ENCODE assay signal across 10 cellular contexts in the genomic region with DNA sequence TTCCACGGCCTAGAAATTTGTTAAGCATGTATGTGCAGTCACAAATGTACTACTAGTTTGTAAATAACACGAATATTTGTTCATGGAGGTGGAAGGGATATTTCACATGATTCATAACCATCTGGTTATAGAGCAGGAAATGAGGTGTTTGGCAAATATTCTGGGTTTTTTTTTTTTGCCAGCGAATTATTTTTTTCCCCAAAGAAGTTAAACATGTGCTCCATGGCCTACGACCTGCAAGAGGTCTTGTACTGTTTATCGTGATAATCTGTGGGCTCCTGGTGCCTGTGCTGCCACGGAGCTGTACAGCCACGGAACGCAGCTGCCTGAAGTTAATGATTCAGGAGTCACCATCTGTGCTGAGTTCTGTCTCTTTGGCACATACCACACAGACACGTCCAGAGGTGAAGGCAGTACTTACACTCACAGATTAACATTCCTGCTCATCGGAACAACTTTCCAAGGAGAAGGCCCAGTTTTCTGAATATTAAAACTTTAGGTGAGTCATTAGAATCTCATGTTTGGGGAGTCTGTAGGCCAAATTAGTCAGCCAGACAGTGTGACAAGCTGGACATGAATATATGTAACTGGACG.
A peak's percentile ranks its signal among the peaks of the same experiment; 100 is the strongest.
DNase-seq lines count a peak whose midpoint lies in the region; ATAC-seq and TF ChIP-seq lines count a peak whose summit lies in the region.
"Had no signal": no experiment of that assay in that cellular context is flagged by ENCODE, and none has a peak within 500 bp of the region (broad histone marks: within the 10 kb centered on the region; RNA-seq: fewer than 3 reads in every experiment).

No MANE protein-coding gene starts in this region.

- H3K9me3 Mint-ChIP-seq in activated CD4-positive, alpha-beta memory T cell treated with anti-CD3 and anti-CD28 coated beads for 36 hours, result no peaks in the 10 kb centered on the region

- peaks cover 52% of the 10 kb centered on the region for H3K4me1 ChIP-seq in foreskin keratinocyte

- no peak for TF ChIP-seq CTCF in foreskin keratinocyte (conservative IDR thresholded peaks at IDR 0.05)

- POLR2A ChIA-PET in activated CD4-positive, alpha-beta memory T cell treated with anti-CD3 and anti-CD28 coated beads for 36 hours (lab: Charles Lee), result no interaction called here

- intact Hi-C loops in sciatic nerve (cut with DNase I), result loop anchor here (2.0 kb wide), 1 partner anchor 76 kb away; no protein-coding TSS in a partner anchor
- intact Hi-C loops in activated CD4-positive, alpha-beta memory T cell treated with anti-CD3 and anti-CD28 coated beads for 36 hours (cut with micrococcal nuclease), result no loop called here

- peak; percentile 59 for ATAC-seq in SK-N-SH treated with all-trans-retinoic acid at 6 μM for 48 hours
- peak; percentile 62 for ATAC-seq in foreskin keratinocyte
- peak; percentile 64 for ATAC-seq in sciatic nerve
- ATAC-seq in HG03025 (IDR thresholded peaks at IDR 0.05; ENCODE audit: low FRiP score, unreplicated experiment), result no peak
- no peak for ATAC-seq in HG02759 (IDR thresholded peaks at IDR 0.05; ENCODE audit: unreplicated experiment)
- no peak for ATAC-seq in HG03175 (IDR thresholded peaks at IDR 0.05; ENCODE audit: unreplicated experiment)

- H3K27ac Mint-ChIP-seq in activated CD4-positive, alpha-beta memory T cell treated with anti-CD3 and anti-CD28 coated beads for 36 hours, result no peak overlapping the region

- peaks cover 8% of the 10 kb centered on the region for H3K27me3 Mint-ChIP-seq in activated CD4-positive, alpha-beta memory T cell treated with anti-CD3 and anti-CD28 coated beads for 36 hours

- H3K4me1 Mint-ChIP-seq in activated CD4-positive, alpha-beta memory T cell treated with anti-CD3 and anti-CD28 coated beads for 36 hours (ENCODE audit: low read depth), result no peaks in the 10 kb centered on the region

- peak overlapping the region; percentile 99 for H3K27ac ChIP-seq in foreskin keratinocyte

- CTCF ChIA-PET in activated CD4-positive, alpha-beta memory T cell treated with anti-CD3 and anti-CD28 coated beads for 36 hours (lab: Charles Lee), result no interaction called here

- H3K27me3 ChIP-seq in foreskin keratinocyte, result no peaks in the 10 kb centered on the region

- no peak overlapping the region for H3K4me3 Mint-ChIP-seq in activated CD4-positive, alpha-beta memory T cell treated with anti-CD3 and anti-CD28 coated beads for 36 hours

- DNase-seq in DMS53 (lab: John Stamatoyannopoulos, UW) (peak; percentile 73), foreskin keratinocyte (peak; percentile 98 to 99), sciatic nerve (ENCODE audit: low spot score) (no peak)
- no peak for DNase-seq in activated CD4-positive, alpha-beta memory T cell treated with anti-CD3 and anti-CD28 coated beads for 36 hours
- DNase-seq: effector CD8-positive, alpha-beta T cell; T-helper 2 cell had no signal

- H3K36me3 Mint-ChIP-seq in activated CD4-positive, alpha-beta memory T cell treated with anti-CD3 and anti-CD28 coated beads for 36 hours, result no peaks in the 10 kb centered on the region

TF ChIP-seq in SK-N-SH treated with all-trans-retinoic acid at 6 μM for 48 hours, 23 proteins besides CTCF, POLR2A, EP300 and RAD21:
- TF ChIP-seq RARB (CRISPR knock-in tag; IDR thresholded peaks at IDR 0.05), result no peak
- peak; percentile 86; the same call in 1 of the 2 replicates for TF ChIP-seq CSDC2 (CRISPR knock-in tag; IDR thresholded peaks at IDR 0.05)
- TF ChIP-seq, protein P1, sequence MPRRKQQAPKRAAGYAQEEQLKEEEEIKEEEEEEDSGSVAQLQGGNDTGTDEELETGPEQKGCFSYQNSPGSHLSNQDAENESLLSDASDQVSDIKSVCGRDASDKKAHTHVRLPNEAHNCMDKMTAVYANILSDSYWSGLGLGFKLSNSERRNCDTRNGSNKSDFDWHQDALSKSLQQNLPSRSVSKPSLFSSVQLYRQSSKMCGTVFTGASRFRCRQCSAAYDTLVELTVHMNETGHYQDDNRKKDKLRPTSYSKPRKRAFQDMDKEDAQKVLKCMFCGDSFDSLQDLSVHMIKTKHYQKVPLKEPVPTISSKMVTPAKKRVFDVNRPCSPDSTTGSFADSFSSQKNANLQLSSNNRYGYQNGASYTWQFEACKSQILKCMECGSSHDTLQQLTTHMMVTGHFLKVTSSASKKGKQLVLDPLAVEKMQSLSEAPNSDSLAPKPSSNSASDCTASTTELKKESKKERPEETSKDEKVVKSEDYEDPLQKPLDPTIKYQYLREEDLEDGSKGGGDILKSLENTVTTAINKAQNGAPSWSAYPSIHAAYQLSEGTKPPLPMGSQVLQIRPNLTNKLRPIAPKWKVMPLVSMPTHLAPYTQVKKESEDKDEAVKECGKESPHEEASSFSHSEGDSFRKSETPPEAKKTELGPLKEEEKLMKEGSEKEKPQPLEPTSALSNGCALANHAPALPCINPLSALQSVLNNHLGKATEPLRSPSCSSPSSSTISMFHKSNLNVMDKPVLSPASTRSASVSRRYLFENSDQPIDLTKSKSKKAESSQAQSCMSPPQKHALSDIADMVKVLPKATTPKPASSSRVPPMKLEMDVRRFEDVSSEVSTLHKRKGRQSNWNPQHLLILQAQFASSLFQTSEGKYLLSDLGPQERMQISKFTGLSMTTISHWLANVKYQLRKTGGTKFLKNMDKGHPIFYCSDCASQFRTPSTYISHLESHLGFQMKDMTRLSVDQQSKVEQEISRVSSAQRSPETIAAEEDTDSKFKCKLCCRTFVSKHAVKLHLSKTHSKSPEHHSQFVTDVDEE (CRISPR knock-in tag; IDR thresholded peaks at IDR 0.05), result 0 out of 2 replicates have a peak, but pooled peaks have one; percentile 19
- 0 out of 2 replicates have a peak, but pooled peaks have one; percentile 8 for TF ChIP-seq TCF4 (CRISPR knock-in tag; IDR thresholded peaks at IDR 0.05; ENCODE audit: borderline replicate concordance)
- TF ChIP-seq OSR1 (CRISPR knock-in tag; IDR thresholded peaks at IDR 0.05), result 0 out of 2 replicates have a peak, but pooled peaks have one; percentile 33
- TF ChIP-seq, protein P2, sequence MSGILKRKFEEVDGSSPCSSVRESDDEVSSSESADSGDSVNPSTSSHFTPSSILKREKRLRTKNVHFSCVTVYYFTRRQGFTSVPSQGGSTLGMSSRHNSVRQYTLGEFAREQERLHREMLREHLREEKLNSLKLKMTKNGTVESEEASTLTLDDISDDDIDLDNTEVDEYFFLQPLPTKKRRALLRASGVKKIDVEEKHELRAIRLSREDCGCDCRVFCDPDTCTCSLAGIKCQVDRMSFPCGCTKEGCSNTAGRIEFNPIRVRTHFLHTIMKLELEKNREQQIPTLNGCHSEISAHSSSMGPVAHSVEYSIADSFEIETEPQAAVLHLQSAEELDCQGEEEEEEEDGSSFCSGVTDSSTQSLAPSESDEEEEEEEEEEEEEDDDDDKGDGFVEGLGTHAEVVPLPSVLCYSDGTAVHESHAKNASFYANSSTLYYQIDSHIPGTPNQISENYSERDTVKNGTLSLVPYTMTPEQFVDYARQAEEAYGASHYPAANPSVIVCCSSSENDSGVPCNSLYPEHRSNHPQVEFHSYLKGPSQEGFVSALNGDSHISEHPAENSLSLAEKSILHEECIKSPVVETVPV (CRISPR knock-in tag; IDR thresholded peaks at IDR 0.05), result no peak
- peak; percentile 75; the same call in 1 of the 2 replicates for TF ChIP-seq ZFP3 (CRISPR knock-in tag; IDR thresholded peaks at IDR 0.05)
- 0 out of 2 replicates have a peak, but pooled peaks have one; percentile 7 for TF ChIP-seq SNAI2 (CRISPR knock-in tag; IDR thresholded peaks at IDR 0.05)
- peak; percentile 64 for TF ChIP-seq ISL1 (CRISPR knock-in tag; IDR thresholded peaks at IDR 0.05)
TF ChIP-seq in SK-N-SH treated with all-trans-retinoic acid at 6 μM for 48 hours: peak in this region for 7.

Comparison
In these comparisons a context has a peak if more than half of its experiments do, and no peak if none do; other contexts are left out.
1. DNase-seq: peak in DMS53 (single experiment) and foreskin keratinocyte (2 of 2); none in sciatic nerve (single experiment) and activated CD4-positive, alpha-beta memory T cell treated with anti-CD3 and anti-CD28 coated beads for 36 hours (single experiment).
2. ATAC-seq: peak in SK-N-SH treated with all-trans-retinoic acid at 6 μM for 48 hours (single experiment), foreskin keratinocyte (single experiment) and sciatic nerve (single experiment); none in HG03025 (single experiment), HG02759 (single experiment) and HG03175 (single experiment).